Comparison of ENCODE assay signal across 1 cellular context in genomic region chr3:126266291-126266840, GRCh38.
TF ChIP-seq lines count a peak whose summit lies in the region.

No MANE protein-coding gene starts in this region.

TF ChIP-seq in IMR-90, 13 proteins besides CTCF, POLR2A, EP300 and RAD21 (continued from another document):
- TF ChIP-seq MXI1 (IDR thresholded peaks at IDR 0.05; ENCODE audit: borderline replicate concordance, low read depth, low read length) = no peak
- no peak for TF ChIP-seq NFE2L2 (IDR thresholded peaks at IDR 0.05; ENCODE audit: low read depth, low read length)
